In genomic region chr12:65534105-65534841, GRCh38 we compare ENCODE assay signal across 21 cellular contexts.
DNase-seq lines count a peak whose midpoint lies in the region; ATAC-seq and TF ChIP-seq lines count a peak whose summit lies in the region.
"Had no signal": no experiment of that assay in that cellular context is flagged by ENCODE, and none has a peak within 500 bp of the region (broad histone marks: within the 10 kb centered on the region; RNA-seq: fewer than 3 reads in every experiment).

No MANE protein-coding gene starts in this region.

- 80 to 89% methylated on average over 7 of the region's 10 CpGs for WGBS in gastroesophageal sphincter (ENCODE audit: low coverage in 1 of 2), 2 donors

- no peaks in the 10 kb centered on the region for H3K36me3 ChIP-seq in HEK293 (ENCODE audit: control insufficient read depth in 2 of 2, insufficient read depth in 1 of 2, low read length in 2 of 2)
- no peaks in the 10 kb centered on the region for H3K36me3 ChIP-seq in gastroesophageal sphincter
- H3K36me3 ChIP-seq: ascending aorta, neural progenitor cell, right atrium auricular region had no signal

- H3K27ac Mint-ChIP-seq in WTC11: no peak overlapping the region; the same call in 1 of the 2 replicates
- H3K27ac Mint-ChIP-seq: CD8-positive, alpha-beta T cell; neural progenitor cell had no signal

- no peaks in the 10 kb centered on the region; the same call in 1 of the 2 replicates for H3K27me3 Mint-ChIP-seq in WTC11 (ENCODE audit: low read depth)

- intact Hi-C loops in cardiac septum (cut with DNase I): no loop called here

- POLR2A ChIA-PET in AG04450 (lab: Yijun Ruan, JAX) (interaction anchor here (1.5 kb wide), 1 partner anchor 105 kb away, joined by 4 read pairs; no protein-coding TSS in a partner anchor), HEK293 (lab: Yijun Ruan, JAX) (interaction anchor here (0.6 kb wide), 1 partner anchor 43 kb away, joined by 3 read pairs; no protein-coding TSS in a partner anchor), WTC11 (lab: Charles Lee) (no interaction called here)

- H3K4me3 Mint-ChIP-seq in WTC11: no peak overlapping the region
- H3K4me3 Mint-ChIP-seq: CD8-positive, alpha-beta T cell; neural progenitor cell had no signal

- peak overlapping the region; percentile 55 for H3K27ac ChIP-seq in AG04450 (ENCODE audit: low read depth, low read length)
- H3K27ac ChIP-seq in HEK293 (ENCODE audit: extremely low read depth, low read depth, low read length): peak overlapping the region; percentile 78; the same call in 1 of the 2 replicates
- H3K27ac ChIP-seq in gastroesophageal sphincter: no peak overlapping the region
- H3K27ac ChIP-seq: ascending aorta, neural progenitor cell, right atrium auricular region had no signal

- H3K9me3 ChIP-seq in AG04450 (ENCODE audit: control insufficient read depth, insufficient read depth, low read length): peaks cover 3% of the 10 kb centered on the region; the same call in 1 of the 2 replicates
- no peaks in the 10 kb centered on the region for H3K9me3 ChIP-seq in HEK293 (ENCODE audit: control insufficient read depth, insufficient read depth, low read depth, low read length)
- peaks cover 0 to 5% (median 0%) of the 10 kb centered on the region in 3 donors for H3K9me3 ChIP-seq in gastroesophageal sphincter

- TF ChIP-seq CTCF in AG04450 (IDR thresholded peaks at IDR 0.05; ENCODE audit: low read depth, low read length) (no peak), HEK293 (tag by site-specific recombination; IDR thresholded peaks at IDR 0.05) (no peak), WTC11 (IDR thresholded peaks at IDR 0.05) (no peak), gastroesophageal sphincter (IDR thresholded peaks at IDR 0.05) (no peak)

- peaks cover 15% of the 10 kb centered on the region for H3K9me3 Mint-ChIP-seq in WTC11

- peaks cover 4% of the 10 kb centered on the region for H3K36me3 Mint-ChIP-seq in WTC11
- H3K36me3 Mint-ChIP-seq: CD8-positive, alpha-beta T cell had no signal

- H3K4me1 Mint-ChIP-seq in WTC11: peaks cover 40% of the 10 kb centered on the region

- no peak for TF ChIP-seq EP300 in gastroesophageal sphincter (IDR thresholded peaks at IDR 0.05)

- H3K4me1 ChIP-seq in HEK293 (ENCODE audit: control insufficient read depth, insufficient read depth, low read length) (peaks cover 25% of the 10 kb centered on the region), gastroesophageal sphincter (peaks cover 0 to 7% (median 4%) of the 10 kb centered on the region in 3 donors)
- H3K4me1 ChIP-seq: right atrium auricular region had no signal

- H3K27me3 ChIP-seq in AG04450 (ENCODE audit: control insufficient read depth, insufficient read depth, low read length): no peaks in the 10 kb centered on the region
- H3K27me3 ChIP-seq in gastroesophageal sphincter: no peaks in the 10 kb centered on the region
- H3K27me3 ChIP-seq: ascending aorta, neural progenitor cell, right atrium auricular region had no signal

- DNase-seq in AG04450 (ENCODE audit: low read depth, low spot score): no peak
- DNase-seq in WTC11 (ENCODE audit: low spot score): no peak
- peak; percentile 87 for DNase-seq in left kidney (ENCODE audit: low read depth, low spot score)
- no peak for DNase-seq in cardiac septum (ENCODE audit: low spot score)
- DNase-seq in effector CD8-positive, alpha-beta T cell (lab: John Stamatoyannopoulos, UW): no peak
- DNase-seq in NCI-H1930 (lab: John Stamatoyannopoulos, UW): no peak
- DNase-seq: ACHN; activated CD4-positive, alpha-beta T cell treated with anti-CD3 and anti-CD28 coated beads for 1 hour; activated effector memory CD4-positive, alpha-beta T cell treated with anti-CD3 and anti-CD28 coated beads, Interleukin-2, amount 50 U/mL, for 16 hours; CD8-positive, alpha-beta T cell; cortex of kidney; erythroblast; Karpas-422; NCI-H1417 treated with DMSO at 0.1 percent for 48 hours; NCI-H226; NK-92 treated with Interleukin-12 subunit alpha and Interleukin-12 subunit beta, amount 100 ng/mL, for 24 hours had no signal

- CTCF ChIA-PET in AG04450 (lab: Charles Lee): interaction anchor here (0.7 kb wide), 1 partner anchor 195 kb away, joined by 3 read pairs; no protein-coding TSS in a partner anchor
- CTCF ChIA-PET in HEK293 (lab: Yijun Ruan, JAX): interaction anchor here (0.5 to 2.2 kb wide), 3 partner anchors 18 to 288 kb away, joined by 3 to 6 read pairs (median 4); no protein-coding TSS in a partner anchor
- CTCF ChIA-PET in WTC11 (lab: Charles Lee): interaction anchor here (1.6 to 1.8 kb wide), 2 partner anchors 22 to 553 kb away, joined by 4 to 11 read pairs; no protein-coding TSS in a partner anchor

- ATAC-seq in WTC11: peak; percentile 27
- no peak for ATAC-seq in gastroesophageal sphincter
- ATAC-seq: CD8-positive, alpha-beta T cell had no signal

- no peak for TF ChIP-seq POLR2A in gastroesophageal sphincter (IDR thresholded peaks at IDR 0.05)

- H3K4me3 ChIP-seq in AG04450 (ENCODE audit: low read depth, low read length) (no peak overlapping the region), HEK293 (ENCODE audit: low read depth, low read length) (no peak overlapping the region), gastroesophageal sphincter (no peak overlapping the region)
- H3K4me3 ChIP-seq: ascending aorta, neural progenitor cell, right atrium auricular region had no signal

TF ChIP-seq in HEK293, 187 proteins besides CTCF, POLR2A, EP300 and RAD21:
- TF ChIP-seq OVOL3 (tag by site-specific recombination; IDR thresholded peaks at IDR 0.05): no peak
- peak; percentile 92 for TF ChIP-seq ZNF529 (tag by site-specific recombination; IDR thresholded peaks at IDR 0.05; ENCODE audit: insufficient replicate concordance)
- no peak for TF ChIP-seq ZNF169 (tag by site-specific recombination; IDR thresholded peaks at IDR 0.05)
- peak; percentile 64; the same call in 1 of the 2 replicates for TF ChIP-seq ZNF707 (tag by site-specific recombination; IDR thresholded peaks at IDR 0.05)
- no peak for TF ChIP-seq ZNF239 (tag by site-specific recombination; IDR thresholded peaks at IDR 0.05)
- TF ChIP-seq, protein P1, sequence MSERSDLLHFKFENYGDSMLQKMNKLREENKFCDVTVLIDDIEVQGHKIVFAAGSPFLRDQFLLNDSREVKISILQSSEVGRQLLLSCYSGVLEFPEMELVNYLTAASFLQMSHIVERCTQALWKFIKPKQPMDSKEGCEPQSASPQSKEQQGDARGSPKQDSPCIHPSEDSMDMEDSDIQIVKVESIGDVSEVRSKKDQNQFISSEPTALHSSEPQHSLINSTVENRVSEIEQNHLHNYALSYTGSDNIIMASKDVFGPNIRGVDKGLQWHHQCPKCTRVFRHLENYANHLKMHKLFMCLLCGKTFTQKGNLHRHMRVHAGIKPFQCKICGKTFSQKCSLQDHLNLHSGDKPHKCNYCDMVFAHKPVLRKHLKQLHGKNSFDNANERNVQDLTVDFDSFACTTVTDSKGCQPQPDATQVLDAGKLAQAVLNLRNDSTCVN (tag by site-specific recombination; optimal IDR thresholded peaks at IDR 0.05): no peak
- no peak for TF ChIP-seq ZNF366 (tag by site-specific recombination; conservative IDR thresholded peaks at IDR 0.05)
- no peak for TF ChIP-seq ZNF837 (tag by site-specific recombination; IDR thresholded peaks at IDR 0.05)
- TF ChIP-seq SCRT2 (tag by site-specific recombination; IDR thresholded peaks at IDR 0.05): peak; percentile 47; the same call in 1 of the 2 replicates
- no peak for TF ChIP-seq ZSCAN23 (tag by site-specific recombination; IDR thresholded peaks at IDR 0.05)
- 0 out of 2 replicates have a peak, but pooled peaks have one; percentile 10 for TF ChIP-seq TRIM28 (IDR thresholded peaks at IDR 0.05; ENCODE audit: borderline replicate concordance, low read length)
TF ChIP-seq in HEK293: peak in this region for 4.

TF ChIP-seq in WTC11, 78 proteins besides CTCF, POLR2A, EP300 and RAD21 (continues in another document):
- TF ChIP-seq, protein P2, sequence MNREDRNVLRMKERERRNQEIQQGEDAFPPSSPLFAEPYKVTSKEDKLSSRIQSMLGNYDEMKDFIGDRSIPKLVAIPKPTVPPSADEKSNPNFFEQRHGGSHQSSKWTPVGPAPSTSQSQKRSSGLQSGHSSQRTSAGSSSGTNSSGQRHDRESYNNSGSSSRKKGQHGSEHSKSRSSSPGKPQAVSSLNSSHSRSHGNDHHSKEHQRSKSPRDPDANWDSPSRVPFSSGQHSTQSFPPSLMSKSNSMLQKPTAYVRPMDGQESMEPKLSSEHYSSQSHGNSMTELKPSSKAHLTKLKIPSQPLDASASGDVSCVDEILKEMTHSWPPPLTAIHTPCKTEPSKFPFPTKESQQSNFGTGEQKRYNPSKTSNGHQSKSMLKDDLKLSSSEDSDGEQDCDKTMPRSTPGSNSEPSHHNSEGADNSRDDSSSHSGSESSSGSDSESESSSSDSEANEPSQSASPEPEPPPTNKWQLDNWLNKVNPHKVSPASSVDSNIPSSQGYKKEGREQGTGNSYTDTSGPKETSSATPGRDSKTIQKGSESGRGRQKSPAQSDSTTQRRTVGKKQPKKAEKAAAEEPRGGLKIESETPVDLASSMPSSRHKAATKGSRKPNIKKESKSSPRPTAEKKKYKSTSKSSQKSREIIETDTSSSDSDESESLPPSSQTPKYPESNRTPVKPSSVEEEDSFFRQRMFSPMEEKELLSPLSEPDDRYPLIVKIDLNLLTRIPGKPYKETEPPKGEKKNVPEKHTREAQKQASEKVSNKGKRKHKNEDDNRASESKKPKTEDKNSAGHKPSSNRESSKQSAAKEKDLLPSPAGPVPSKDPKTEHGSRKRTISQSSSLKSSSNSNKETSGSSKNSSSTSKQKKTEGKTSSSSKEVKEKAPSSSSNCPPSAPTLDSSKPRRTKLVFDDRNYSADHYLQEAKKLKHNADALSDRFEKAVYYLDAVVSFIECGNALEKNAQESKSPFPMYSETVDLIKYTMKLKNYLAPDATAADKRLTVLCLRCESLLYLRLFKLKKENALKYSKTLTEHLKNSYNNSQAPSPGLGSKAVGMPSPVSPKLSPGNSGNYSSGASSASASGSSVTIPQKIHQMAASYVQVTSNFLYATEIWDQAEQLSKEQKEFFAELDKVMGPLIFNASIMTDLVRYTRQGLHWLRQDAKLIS (CRISPR knock-in tag; IDR thresholded peaks at IDR 0.05; ENCODE audit: borderline replicate concordance): no peak

Comparison
In these comparisons a context has a peak if more than half of its experiments do, and no peak if none do; other contexts are left out.
1. H3K27ac ChIP-seq: peak in AG04450 (single experiment) and HEK293 (single experiment); none in gastroesophageal sphincter (0 of 4).